ENCODE assay signal across 8 cellular contexts in the genomic region with DNA sequence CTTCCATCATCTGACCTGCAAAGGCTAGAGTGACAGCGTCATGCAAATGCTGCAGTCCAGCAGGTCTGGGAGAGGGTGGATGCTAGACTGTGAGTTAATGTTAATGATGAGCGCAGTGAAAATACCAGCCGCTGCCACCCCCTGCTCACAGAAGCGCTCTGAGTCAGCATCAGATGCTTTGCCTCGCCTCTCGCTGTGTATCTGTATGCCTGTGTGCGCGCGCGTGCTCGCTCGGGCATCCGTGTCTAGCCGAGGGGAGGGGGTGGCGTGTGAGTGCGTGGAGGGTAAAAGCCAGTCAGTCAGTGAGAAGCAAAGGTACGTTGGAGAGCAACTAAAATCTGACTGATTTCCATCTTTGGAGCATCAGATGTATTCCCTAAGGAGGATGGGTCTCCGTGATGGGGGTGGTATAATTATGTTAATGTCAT.
DNase-seq lines count a peak whose midpoint lies in the region; ATAC-seq, FAIRE-seq and TF ChIP-seq lines count a peak whose summit lies in the region.

No MANE protein-coding gene starts in this region.

- CTCF ChIA-PET in A549 (lab: Yijun Ruan, JAX): no interaction called here

- POLR2A ChIA-PET in A549 (lab: Yijun Ruan, JAX): no interaction called here

- peak overlapping the region; percentile 52 for H3K4me3 ChIP-seq in A549
- peak overlapping the region; percentile 64 for H3K4me3 ChIP-seq in iPS-15b (ENCODE audit: low read depth, low read length)
- peak overlapping the region; percentile 43 for H3K4me3 ChIP-seq in skeletal muscle cell (ENCODE audit: low read depth, low read length)

- no peak for TF ChIP-seq CTCF in A549 (IDR thresholded peaks at IDR 0.05)

- no peak for TF ChIP-seq RAD21 in A549 (conservative IDR thresholded peaks at IDR 0.05 in 1 of 2, IDR thresholded peaks at IDR 0.05 in 1 of 2)

- H3K9ac ChIP-seq in iPS-15b (ENCODE audit: low read depth, low read length): no peak overlapping the region

- no peaks in the 10 kb centered on the region for H3K27me3 ChIP-seq in iPS-15b (ENCODE audit: control insufficient read depth, insufficient read depth, low read length)

- TF ChIP-seq POLR2A in A549 (IDR thresholded peaks at IDR 0.05; ENCODE audit: low read length): no peak

- peaks cover 31% of the 10 kb centered on the region for H3K4me1 ChIP-seq in A549
- peaks cover 10% of the 10 kb centered on the region for H3K4me1 ChIP-seq in iPS-15b (ENCODE audit: control insufficient read depth, insufficient read depth, low read length)

- peak overlapping the region; percentile 81 to 89 for H3K27ac ChIP-seq in A549

- peak overlapping the region; percentile 96 for H3K4me2 ChIP-seq in A549

- ATAC-seq in A549: peak; percentile 95 to 98

- TF ChIP-seq EP300 in A549 (IDR thresholded peaks at IDR 0.05): no peak

- DNase-seq in A549 (ENCODE audit: low read depth in 1 of 2, low spot score in 1 of 2) (peak; percentile 21 to 71), NCI-H1092 (lab: John Stamatoyannopoulos, UW) (peak; percentile 42), brain pericyte (ENCODE audit: low read depth, low spot score) (peak; percentile 58), skeletal muscle cell (ENCODE audit: low read depth) (peak; percentile 77), NAMALWA (ENCODE audit: low spot score) (no peak), NCI-H1930 (lab: John Stamatoyannopoulos, UW) (no peak)
- DNase-seq in stimulated activated naive CD4-positive, alpha-beta T cell (lab: John Stamatoyannopoulos, UW): no peak

- no peak for FAIRE-seq in A549 (lab: Jason Lieb, UNC)

- whole genome bisulfite sequencing in A549 (ENCODE audit: missing lambda C conversion rate): 3% methylated on average over 17 of the region's 18 CpGs

- H3K36me3 ChIP-seq in iPS-15b (ENCODE audit: control insufficient read depth, insufficient read depth, low read length): no peaks in the 10 kb centered on the region

- no peaks in the 10 kb centered on the region for H3K9me3 ChIP-seq in A549
- no peaks in the 10 kb centered on the region for H3K9me3 ChIP-seq in iPS-15b (ENCODE audit: control insufficient read depth, insufficient read depth, low read length)

TF ChIP-seq in A549, 52 proteins besides CTCF, POLR2A, EP300 and RAD21:
- TF ChIP-seq, protein P1, sequence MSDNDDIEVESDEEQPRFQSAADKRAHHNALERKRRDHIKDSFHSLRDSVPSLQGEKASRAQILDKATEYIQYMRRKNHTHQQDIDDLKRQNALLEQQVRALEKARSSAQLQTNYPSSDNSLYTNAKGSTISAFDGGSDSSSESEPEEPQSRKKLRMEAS (IDR thresholded peaks at IDR 0.05): peak; percentile 47
- no peak for TF ChIP-seq JUN (IDR thresholded peaks at IDR 0.05)
- TF ChIP-seq FOSL2 (IDR thresholded peaks at IDR 0.05): no peak
- TF ChIP-seq FOSL2 (CRISPR knock-in tag; IDR thresholded peaks at IDR 0.05): peak; percentile 43
- no peak for TF ChIP-seq RNF2 (IDR thresholded peaks at IDR 0.05; ENCODE audit: borderline replicate concordance, low read depth)
- TF ChIP-seq, protein P2, sequence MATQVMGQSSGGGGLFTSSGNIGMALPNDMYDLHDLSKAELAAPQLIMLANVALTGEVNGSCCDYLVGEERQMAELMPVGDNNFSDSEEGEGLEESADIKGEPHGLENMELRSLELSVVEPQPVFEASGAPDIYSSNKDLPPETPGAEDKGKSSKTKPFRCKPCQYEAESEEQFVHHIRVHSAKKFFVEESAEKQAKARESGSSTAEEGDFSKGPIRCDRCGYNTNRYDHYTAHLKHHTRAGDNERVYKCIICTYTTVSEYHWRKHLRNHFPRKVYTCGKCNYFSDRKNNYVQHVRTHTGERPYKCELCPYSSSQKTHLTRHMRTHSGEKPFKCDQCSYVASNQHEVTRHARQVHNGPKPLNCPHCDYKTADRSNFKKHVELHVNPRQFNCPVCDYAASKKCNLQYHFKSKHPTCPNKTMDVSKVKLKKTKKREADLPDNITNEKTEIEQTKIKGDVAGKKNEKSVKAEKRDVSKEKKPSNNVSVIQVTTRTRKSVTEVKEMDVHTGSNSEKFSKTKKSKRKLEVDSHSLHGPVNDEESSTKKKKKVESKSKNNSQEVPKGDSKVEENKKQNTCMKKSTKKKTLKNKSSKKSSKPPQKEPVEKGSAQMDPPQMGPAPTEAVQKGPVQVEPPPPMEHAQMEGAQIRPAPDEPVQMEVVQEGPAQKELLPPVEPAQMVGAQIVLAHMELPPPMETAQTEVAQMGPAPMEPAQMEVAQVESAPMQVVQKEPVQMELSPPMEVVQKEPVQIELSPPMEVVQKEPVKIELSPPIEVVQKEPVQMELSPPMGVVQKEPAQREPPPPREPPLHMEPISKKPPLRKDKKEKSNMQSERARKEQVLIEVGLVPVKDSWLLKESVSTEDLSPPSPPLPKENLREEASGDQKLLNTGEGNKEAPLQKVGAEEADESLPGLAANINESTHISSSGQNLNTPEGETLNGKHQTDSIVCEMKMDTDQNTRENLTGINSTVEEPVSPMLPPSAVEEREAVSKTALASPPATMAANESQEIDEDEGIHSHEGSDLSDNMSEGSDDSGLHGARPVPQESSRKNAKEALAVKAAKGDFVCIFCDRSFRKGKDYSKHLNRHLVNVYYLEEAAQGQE (IDR thresholded peaks at IDR 0.05): peak; percentile 34; the same call in 1 of the 2 replicates
- peak; percentile 73 for TF ChIP-seq MAFK (IDR thresholded peaks at IDR 0.05; ENCODE audit: partially characterized antibody)

Comparison
In these comparisons a context has a peak if more than half of its experiments do, and no peak if none do; other contexts are left out.
1. DNase-seq: peak in A549 (2 of 2), NCI-H1092 (single experiment), brain pericyte (single experiment) and skeletal muscle cell (single experiment); none in NAMALWA (single experiment), NCI-H1930 (0 of 2) and stimulated activated naive CD4-positive, alpha-beta T cell (0 of 6).
2. Peak in every context shown above with its lines, with median percentiles within 50 percentile points of each other: H3K4me3 ChIP-seq.